8 cellular contexts compared by ENCODE assay signal in the genomic region with DNA sequence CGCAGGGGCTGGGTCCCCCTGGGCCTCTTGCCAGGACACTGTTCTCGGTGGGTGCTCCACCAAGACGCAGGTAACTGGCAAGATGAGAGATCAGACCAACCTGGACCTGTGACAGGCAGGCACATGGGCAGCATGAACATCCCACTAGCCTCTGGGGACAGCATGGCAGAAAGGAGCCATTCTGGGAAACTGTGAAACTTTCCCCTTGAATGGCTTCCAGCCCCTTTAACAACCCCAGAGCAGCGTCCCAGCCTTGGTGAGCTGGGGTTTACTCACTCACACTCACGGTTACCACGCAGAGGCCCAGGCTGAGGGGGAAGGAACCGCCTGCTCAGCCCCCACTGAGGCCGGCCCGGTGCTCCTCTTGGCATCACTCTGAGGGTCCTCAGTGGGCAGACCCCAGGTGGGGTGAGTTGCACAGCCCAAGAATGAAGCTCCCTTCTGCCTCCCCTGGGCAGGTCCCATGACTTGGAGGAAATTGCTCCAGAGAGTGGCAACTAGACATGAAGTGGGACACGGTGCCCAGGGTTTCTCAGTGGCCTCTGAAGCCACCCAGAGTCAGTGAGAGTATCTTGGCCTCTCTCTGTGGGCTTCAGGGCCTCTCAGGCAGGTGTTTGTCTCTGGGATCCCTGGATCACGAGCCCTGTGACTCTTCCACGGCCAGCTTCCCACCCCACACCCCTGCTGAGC. TPM values are rescaled to one million over a fixed set of nuclear protein-coding genes. Genes with fewer than 3 reads are reported as not detected.
DNase-seq lines count a peak whose midpoint lies in the region; ATAC-seq and TF ChIP-seq lines count a peak whose summit lies in the region.

No MANE protein-coding gene starts in this region.

- in situ Hi-C loops in GM13976 (cut with MboI; ENCODE audit: low sequenced_read_pairs, unreplicated experiment), result no loop called here

- no peaks in the 10 kb centered on the region for H3K79me2 ChIP-seq in fibroblast of lung (ENCODE audit: control insufficient read depth, insufficient read depth, low read length)
- H3K79me2 ChIP-seq in smooth muscle cell (ENCODE audit: low read depth), result no peaks in the 10 kb centered on the region
- no peaks in the 10 kb centered on the region for H3K79me2 ChIP-seq in SK-N-SH (ENCODE audit: insufficient read depth)

- no peak overlapping the region for H3K4me3 Mint-ChIP-seq in activated T-helper 2 cell treated with anti-CD3 and anti-CD28 coated beads, Interferon-gamma antibody, Interleukin-2, Interleukin-4, amounts not matched to agents 10 μg/mL and 5 μg/mL and 100 μg/mL, durations not matched to agents 14 hours and 24 hours and 36 hours (ENCODE audit: low read depth)

- POLR2A ChIA-PET in SK-N-SH (lab: Yijun Ruan, JAX), result interaction anchor here (0.7 kb wide), 1 partner anchor 24 kb away, joined by 3 read pairs; no protein-coding TSS in a partner anchor

- DNase-seq in GM13976 (ENCODE audit: low spot score) (peak; percentile 63), fibroblast of lung (ENCODE audit: low read depth in 2 of 2) (peak in 1 of 2 donors; percentile 27), smooth muscle cell (lab: John Stamatoyannopoulos, UW; ENCODE audit: unreplicated experiment) (no peak), SK-N-SH (no peak), MG63 (no peak)
- DNase-seq in activated T-helper 2 cell treated with anti-CD3 and anti-CD28 coated beads, Interferon-gamma antibody, Interleukin-2, Interleukin-4, amounts not matched to agents 10 μg/mL and 5 μg/mL and 100 μg/mL, durations not matched to agents 14 hours and 24 hours and 36 hours (ENCODE audit: low spot score), result no peak

- ATAC-seq in GM21381 (IDR thresholded peaks at IDR 0.05; ENCODE audit: unreplicated experiment), result peak; percentile 51
- peak; percentile 14 for ATAC-seq in HG03469 (IDR thresholded peaks at IDR 0.05; ENCODE audit: unreplicated experiment)

- peaks cover 61% of the 10 kb centered on the region for H3K4me1 Mint-ChIP-seq in activated T-helper 2 cell treated with anti-CD3 and anti-CD28 coated beads, Interferon-gamma antibody, Interleukin-2, Interleukin-4, amounts not matched to agents 10 μg/mL and 5 μg/mL and 100 μg/mL, durations not matched to agents 14 hours and 24 hours and 36 hours (ENCODE audit: low read depth)

- no peaks in the 10 kb centered on the region for H3K36me3 ChIP-seq in fibroblast of lung (ENCODE audit: control insufficient read depth, insufficient read depth, low read length)
- H3K36me3 ChIP-seq in smooth muscle cell (ENCODE audit: low read depth), result no peaks in the 10 kb centered on the region
- no peaks in the 10 kb centered on the region for H3K36me3 ChIP-seq in SK-N-SH (replicated peaks in 1 of 2; ENCODE audit: control insufficient read depth in 1 of 2, insufficient read depth in 2 of 2, low read length in 1 of 2)
- H3K36me3 ChIP-seq in MG63, result no peaks in the 10 kb centered on the region

- 88% methylated on average over 12 of the region's 12 CpGs for WGBS in smooth muscle cell (ENCODE audit: low lambda C conversion rate)
- WGBS in SK-N-SH (ENCODE audit: low lambda C conversion rate), result 75% methylated on average over 4 of the region's 12 CpGs

- H3K9me3 Mint-ChIP-seq in activated T-helper 2 cell treated with anti-CD3 and anti-CD28 coated beads, Interferon-gamma antibody, Interleukin-2, Interleukin-4, amounts not matched to agents 10 μg/mL and 5 μg/mL and 100 μg/mL, durations not matched to agents 14 hours and 24 hours and 36 hours, result no peaks in the 10 kb centered on the region

- H2AFZ ChIP-seq in fibroblast of lung (ENCODE audit: low read length), result no peak overlapping the region
- no peak overlapping the region for H2AFZ ChIP-seq in smooth muscle cell (ENCODE audit: low read depth)
- no peak overlapping the region for H2AFZ ChIP-seq in SK-N-SH (ENCODE audit: low read depth)

- CTCF ChIA-PET in SK-N-SH (lab: Yijun Ruan, JAX), result interaction anchor here (0.8 to 1.9 kb wide), 6 partner anchors 9 to 220 kb away, joined by 3 to 7 read pairs (median 5); no protein-coding TSS in a partner anchor

- H3K4me3 ChIP-seq in fibroblast of lung (replicated peaks in 1 of 4; ENCODE audit: control extremely low read depth in 1 of 4, insufficient read depth in 1 of 4, low read depth in 3 of 4, low read length in 4 of 4), result no peak overlapping the region
- H3K4me3 ChIP-seq in smooth muscle cell, result no peak overlapping the region
- no peak overlapping the region for H3K4me3 ChIP-seq in SK-N-SH (ENCODE audit: low read depth in 2 of 2, low read length in 1 of 2)
- no peak overlapping the region for H3K4me3 ChIP-seq in MG63

- H4K20me1 ChIP-seq in fibroblast of lung (ENCODE audit: control insufficient read depth, extremely low read depth, insufficient read depth, low read length) (no peaks in the 10 kb centered on the region), smooth muscle cell (ENCODE audit: low read depth) (no peaks in the 10 kb centered on the region), SK-N-SH (ENCODE audit: insufficient read depth) (no peaks in the 10 kb centered on the region)

- H3K27me3 ChIP-seq in fibroblast of lung (ENCODE audit: control insufficient read depth, insufficient read depth, low read length) (no peaks in the 10 kb centered on the region), smooth muscle cell (ENCODE audit: low read depth) (no peaks in the 10 kb centered on the region), SK-N-SH (ENCODE audit: insufficient read depth) (no peaks in the 10 kb centered on the region), MG63 (no peaks in the 10 kb centered on the region)

- H3K27me3 Mint-ChIP-seq in activated T-helper 2 cell treated with anti-CD3 and anti-CD28 coated beads, Interferon-gamma antibody, Interleukin-2, Interleukin-4, amounts not matched to agents 10 μg/mL and 5 μg/mL and 100 μg/mL, durations not matched to agents 14 hours and 24 hours and 36 hours (ENCODE audit: low read depth), result no peaks in the 10 kb centered on the region

- TF ChIP-seq EP300 in SK-N-SH (IDR thresholded peaks at IDR 0.05; ENCODE audit: borderline replicate concordance in 1 of 2, low read depth in 1 of 2, low read length in 1 of 2), result no peak

- intact Hi-C loops in activated T-helper 2 cell treated with anti-CD3 and anti-CD28 coated beads, Interferon-gamma antibody, Interleukin-2, Interleukin-4, amounts not matched to agents 10 μg/mL and 5 μg/mL and 100 μg/mL, durations not matched to agents 14 hours and 24 hours and 36 hours (cut with micrococcal nuclease), result no loop called here

- no peak overlapping the region for H3K27ac Mint-ChIP-seq in activated T-helper 2 cell treated with anti-CD3 and anti-CD28 coated beads, Interferon-gamma antibody, Interleukin-2, Interleukin-4, amounts not matched to agents 10 μg/mL and 5 μg/mL and 100 μg/mL, durations not matched to agents 14 hours and 24 hours and 36 hours

- H3K27ac ChIP-seq in fibroblast of lung (ENCODE audit: insufficient read depth, low read length), result peak overlapping the region; percentile 12
- no peak overlapping the region for H3K27ac ChIP-seq in smooth muscle cell (ENCODE audit: low read depth)
- no peak overlapping the region for H3K27ac ChIP-seq in SK-N-SH (ENCODE audit: low read depth in 2 of 2, low read length in 1 of 2)

- TF ChIP-seq CTCF in GM13976 (IDR thresholded peaks at IDR 0.05; ENCODE audit: borderline replicate concordance, control extremely low read depth, extremely low read depth, insufficient read depth, missing control alignments) (no peak), fibroblast of lung (conservative IDR thresholded peaks at IDR 0.05 in 1 of 2, IDR thresholded peaks at IDR 0.05 in 1 of 2; ENCODE audit: low read depth in 1 of 2, low read length in 2 of 2) (no peak), smooth muscle cell (IDR thresholded peaks at IDR 0.05; ENCODE audit: borderline replicate concordance, insufficient read depth, poor library complexity, severe bottlenecking) (no peak), SK-N-SH (IDR thresholded peaks at IDR 0.05) (no peak)

- H3K9me3 ChIP-seq in fibroblast of lung (ENCODE audit: control insufficient read depth, insufficient read depth, low read depth, low read length) (no peaks in the 10 kb centered on the region), smooth muscle cell (replicated peaks; ENCODE audit: low read depth) (no peaks in the 10 kb centered on the region), SK-N-SH (no peaks in the 10 kb centered on the region), MG63 (no peaks in the 10 kb centered on the region)

- H3K4me2 ChIP-seq in fibroblast of lung (ENCODE audit: extremely low read depth, insufficient read depth, low read length) (no peak overlapping the region), smooth muscle cell (no peak overlapping the region), SK-N-SH (no peak overlapping the region)

- TF ChIP-seq RAD21 in SK-N-SH (IDR thresholded peaks at IDR 0.05; ENCODE audit: low read length), result no peak

- peaks cover 19% of the 10 kb centered on the region for H3K4me1 ChIP-seq in fibroblast of lung (ENCODE audit: control insufficient read depth, extremely low read depth, insufficient read depth, low read length)
- H3K4me1 ChIP-seq in smooth muscle cell (ENCODE audit: low read depth), result peaks cover 4% of the 10 kb centered on the region
- peaks cover 0 to 25% of the 10 kb centered on the region in 2 experiments; a peak in 1 of 4 replicates for H3K4me1 ChIP-seq in SK-N-SH (ENCODE audit: control insufficient read depth in 1 of 2, insufficient read depth in 2 of 2, low read depth in 1 of 2, low read length in 1 of 2)

- peaks cover 5% of the 10 kb centered on the region for H3F3A ChIP-seq in smooth muscle cell (ENCODE audit: low read depth)
- H3F3A ChIP-seq in SK-N-SH (replicated peaks; ENCODE audit: insufficient read depth), result no peaks in the 10 kb centered on the region

- H3K9ac ChIP-seq in fibroblast of lung (ENCODE audit: insufficient read depth, low read length) (no peak overlapping the region), smooth muscle cell (ENCODE audit: low read depth) (no peak overlapping the region), SK-N-SH (no peak overlapping the region)

- peaks cover 6% of the 10 kb centered on the region for H3K36me3 Mint-ChIP-seq in activated T-helper 2 cell treated with anti-CD3 and anti-CD28 coated beads, Interferon-gamma antibody, Interleukin-2, Interleukin-4, amounts not matched to agents 10 μg/mL and 5 μg/mL and 100 μg/mL, durations not matched to agents 14 hours and 24 hours and 36 hours (ENCODE audit: low read depth)

- no peaks in the 10 kb centered on the region for H3K9me2 ChIP-seq in SK-N-SH

RNA-seq across cellular contexts. Expression of a gene that starts 15.2 kb away (rescaled TPM):
- total RNA-seq in fibroblast of lung (162 and 174 TPM in 2 replicates), smooth muscle cell (307 and 356 TPM in 2 replicates)
- polyA plus RNA-seq in fibroblast of lung (434 and 465 TPM in 2 replicates), smooth muscle cell (713 and 726 TPM in 2 replicates), SK-N-SH (2012; rRNA removed) (489 and 501 TPM in 2 replicates)
- polyA plus RNA-seq in fibroblast of lung (2012), result 342 and 345 TPM in 2 replicates
- polyA minus RNA-seq in fibroblast of lung (ENCODE audit: low replicate concordance), result 9.0 and 17.0 TPM in 2 replicates
- polyA plus RNA-seq in SK-N-SH (2012; cell fraction: cytosol; rRNA removed), result 524 and 758 TPM in 2 replicates
- 94.9 and 167 TPM in 2 replicates for polyA plus RNA-seq in SK-N-SH (2012; cell fraction: nucleus; rRNA removed)
- 134 and 205 TPM in 2 replicates for total RNA-seq in MG63 (2014; rRNA removed; shearing (Covaris generic); ENCODE audit: low replicate concordance)
- total RNA-seq in activated T-helper 2 cell treated with anti-CD3 and anti-CD28 coated beads, Interferon-gamma antibody, Interleukin-2, Interleukin-4, amounts not matched to agents 10 μg/mL and 5 μg/mL and 100 μg/mL, durations not matched to agents 14 hours and 24 hours and 36 hours, result 160 and 167 TPM in 2 replicates

RNA-seq across cellular contexts. Expression of a gene that starts 54.5 kb away (rescaled TPM):
- total RNA-seq in fibroblast of lung (8.6 and 9.5 TPM in 2 replicates), smooth muscle cell (9.1 and 11.2 TPM in 2 replicates)
- polyA plus RNA-seq in fibroblast of lung (2.2 TPM in 2 replicates), smooth muscle cell (3.6 and 7.5 TPM in 2 replicates), SK-N-SH (2012; rRNA removed) (0.72 and 1.0 TPM in 2 replicates)
- polyA plus RNA-seq in fibroblast of lung (2012), result 1.4 and 2.1 TPM in 2 replicates
- 6.4 and 13.5 TPM in 2 replicates for polyA minus RNA-seq in fibroblast of lung (ENCODE audit: low replicate concordance)
- 0.58 and 0.64 TPM in 2 replicates for polyA plus RNA-seq in SK-N-SH (2012; cell fraction: cytosol; rRNA removed)
- 2.2 and 2.5 TPM in 2 replicates for polyA plus RNA-seq in SK-N-SH (2012; cell fraction: nucleus; rRNA removed)
- 0.20 TPM in 1 of 2 replicates, not detected in the other for total RNA-seq in MG63 (2014; rRNA removed; shearing (Covaris generic); ENCODE audit: low replicate concordance)
- total RNA-seq in activated T-helper 2 cell treated with anti-CD3 and anti-CD28 coated beads, Interferon-gamma antibody, Interleukin-2, Interleukin-4, amounts not matched to agents 10 μg/mL and 5 μg/mL and 100 μg/mL, durations not matched to agents 14 hours and 24 hours and 36 hours, result 16.1 and 17.9 TPM in 2 replicates
